Comparison of ENCODE assay signal across 8 cellular contexts in genomic region chr2:98464772-98465310, GRCh38. TPM values are rescaled to one million over a fixed set of nuclear protein-coding genes. Genes with fewer than 3 reads are reported as not detected.
A peak's percentile ranks its signal among the peaks of the same experiment; 100 is the strongest.
DNase-seq lines count a peak whose midpoint lies in the region; ATAC-seq and TF ChIP-seq lines count a peak whose summit lies in the region.

No MANE protein-coding gene starts in this region.

- H3K4me3 ChIP-seq in GM12864 (ENCODE audit: low read depth, low read length), result peak overlapping the region; percentile 27; the same call in 1 of the 2 replicates
- H3K4me3 ChIP-seq in neutrophil (ENCODE audit: low read depth in 1 of 2, low read length in 1 of 2), result peak overlapping the region; percentile 52

- H3K4me3 Mint-ChIP-seq in activated naive CD8-positive, alpha-beta T cell treated with anti-CD3 and anti-CD28 coated beads for 36 hours, result peak overlapping the region; percentile 72

- H3K36me3 Mint-ChIP-seq in activated naive CD8-positive, alpha-beta T cell treated with anti-CD3 and anti-CD28 coated beads for 36 hours, result peaks cover 40% of the 10 kb centered on the region

- no peaks in the 10 kb centered on the region for H3K27me3 Mint-ChIP-seq in activated naive CD8-positive, alpha-beta T cell treated with anti-CD3 and anti-CD28 coated beads for 36 hours

- H3K27ac Mint-ChIP-seq in activated naive CD8-positive, alpha-beta T cell treated with anti-CD3 and anti-CD28 coated beads for 36 hours, result peak overlapping the region; percentile 96

- H3K9me3 ChIP-seq in neutrophil, result no peaks in the 10 kb centered on the region

- H3K27ac ChIP-seq in neutrophil, result peak overlapping the region; percentile 94

- peaks cover 88 to 98% of the 10 kb centered on the region in 2 experiments for H3K4me1 ChIP-seq in neutrophil (ENCODE audit: control insufficient read depth in 1 of 2, insufficient read depth in 1 of 2, low read depth in 1 of 2, low read length in 1 of 2)

- peaks cover 89% of the 10 kb centered on the region for H3K4me1 Mint-ChIP-seq in activated naive CD8-positive, alpha-beta T cell treated with anti-CD3 and anti-CD28 coated beads for 36 hours

- no peak for TF ChIP-seq CTCF in GM12864 (IDR thresholded peaks at IDR 0.05; ENCODE audit: low read depth, low read length, missing control alignments)
- TF ChIP-seq CTCF in neutrophil (IDR thresholded peaks at IDR 0.05), result peak; percentile 15

- H3K27me3 ChIP-seq in neutrophil, result no peaks in the 10 kb centered on the region

- peak; percentile 40 for ATAC-seq in GM21526 (IDR thresholded peaks at IDR 0.05; ENCODE audit: low FRiP score, unreplicated experiment)

- DNase-seq in GM12864 (ENCODE audit: low read depth) (peak; percentile 95), KG1 (lab: John Stamatoyannopoulos, UW) (peak; percentile 69), NCI-H446 treated with DMSO at 0.1 percent for 48 hours (lab: John Stamatoyannopoulos, UW) (no peak), NCI-H510A (lab: John Stamatoyannopoulos, UW) (no peak)
- no peak for DNase-seq in activated naive CD8-positive, alpha-beta T cell treated with anti-CD3 and anti-CD28 coated beads for 36 hours
- no peak for DNase-seq in stimulated activated naive CD4-positive, alpha-beta T cell treated with Interleukin-2 at 50 U/mL for 16 hours (lab: John Stamatoyannopoulos, UW)

- H3K36me3 ChIP-seq in neutrophil, result no peaks in the 10 kb centered on the region

- H3K9me3 Mint-ChIP-seq in activated naive CD8-positive, alpha-beta T cell treated with anti-CD3 and anti-CD28 coated beads for 36 hours, result peaks cover 3% of the 10 kb centered on the region

RNA-seq across cellular contexts. Expression of gene INPP4A, which starts 20.2 kb away (rescaled TPM):
- 10 to 100 TPM; 31.6 to 31.9 TPM for total RNA-seq in activated naive CD8-positive, alpha-beta T cell treated with anti-CD3 and anti-CD28 coated beads for 36 hours

Comparison
In these comparisons a context has a peak if more than half of its experiments do, and no peak if none do; other contexts are left out.
1. DNase-seq: peak in GM12864 (single experiment) and KG1 (single experiment); none in activated naive CD8-positive, alpha-beta T cell treated with anti-CD3 and anti-CD28 coated beads for 36 hours (single experiment), stimulated activated naive CD4-positive, alpha-beta T cell treated with Interleukin-2 at 50 U/mL for 16 hours (single experiment), NCI-H446 treated with DMSO at 0.1 percent for 48 hours (single experiment) and NCI-H510A (single experiment).